Comparison of ENCODE assay signal across 8 cellular contexts in genomic region chr3:118628704-118629341, GRCh38.
DNase-seq lines count a peak whose midpoint lies in the region; FAIRE-seq and TF ChIP-seq lines count a peak whose summit lies in the region.

No MANE protein-coding gene starts in this region.

- CTCF ChIA-PET in activated naive CD4-positive, alpha-beta T cell treated with anti-CD3 and anti-CD28 coated beads for 36 hours (lab: Charles Lee): no interaction called here

- no peaks in the 10 kb centered on the region for H3K27me3 ChIP-seq in testis

- TF ChIP-seq POLR2A in H54 (IDR thresholded peaks at IDR 0.05; ENCODE audit: low read depth, low read length) (no peak), testis (IDR thresholded peaks at IDR 0.05) (no peak)

- H3K4me1 ChIP-seq in testis: no peaks in the 10 kb centered on the region

- WGBS in testis, 2 donors: 17 to 24% methylated on average over 8 of the region's 8 CpGs

- no peaks in the 10 kb centered on the region for H3K27me3 Mint-ChIP-seq in activated naive CD4-positive, alpha-beta T cell treated with anti-CD3 and anti-CD28 coated beads for 36 hours (ENCODE audit: low read depth)

- peak; percentile 80 for FAIRE-seq in H54 (lab: Jason Lieb, UNC)

- H3K36me3 Mint-ChIP-seq in activated naive CD4-positive, alpha-beta T cell treated with anti-CD3 and anti-CD28 coated beads for 36 hours (ENCODE audit: low read depth): no peaks in the 10 kb centered on the region

- peaks cover 1% of the 10 kb centered on the region for H3K9me3 Mint-ChIP-seq in activated naive CD4-positive, alpha-beta T cell treated with anti-CD3 and anti-CD28 coated beads for 36 hours

- no peaks in the 10 kb centered on the region for H3K36me3 ChIP-seq in testis (ENCODE audit: low read depth, missing control alignments)

- H3K27ac ChIP-seq in testis: no peak overlapping the region

- H3K4me3 Mint-ChIP-seq in activated naive CD4-positive, alpha-beta T cell treated with anti-CD3 and anti-CD28 coated beads for 36 hours: no peak overlapping the region

- H3K4me1 Mint-ChIP-seq in activated naive CD4-positive, alpha-beta T cell treated with anti-CD3 and anti-CD28 coated beads for 36 hours (ENCODE audit: low read depth): no peaks in the 10 kb centered on the region

- no peak overlapping the region for H3K4me3 ChIP-seq in Jurkat, Clone E6-1 (ENCODE audit: low read length)
- no peak overlapping the region for H3K4me3 ChIP-seq in testis

- no peak overlapping the region for H3K27ac Mint-ChIP-seq in activated naive CD4-positive, alpha-beta T cell treated with anti-CD3 and anti-CD28 coated beads for 36 hours

- intact Hi-C loops in activated naive CD4-positive, alpha-beta T cell treated with anti-CD3 and anti-CD28 coated beads for 36 hours (cut with micrococcal nuclease): loop anchor here (1.0 to 5.0 kb wide), 3 partner anchors 188 to 1857 kb away; no protein-coding TSS in a partner anchor
- intact Hi-C loops in testis (cut with DNase I; ENCODE audit: low total_unique reads): no loop called here

- DNase-seq in activated naive CD4-positive, alpha-beta T cell treated with anti-CD3 and anti-CD28 coated beads for 36 hours: peak; percentile 38
- no peak for DNase-seq in activated naive CD4-positive, alpha-beta T cell treated with anti-CD3 and anti-CD28 coated beads, Interleukin-2, amount 50 U/mL, for 16 hours
- DNase-seq in H54 (ENCODE audit: insufficient read length, low spot score) (peak; percentile 34), OCI-M1 (lab: John Stamatoyannopoulos, UW) (peak; percentile 85), cerebellum (ENCODE audit: low spot score) (peak; percentile 28), left kidney (ENCODE audit: low read depth, low spot score) (peak; percentile 91), testis (peak; percentile 91)
- peak; percentile 88 for DNase-seq in Jurkat, Clone E6-1 (ENCODE audit: low read depth, low spot score)

- no peaks in the 10 kb centered on the region for H3K9me3 ChIP-seq in testis

- peak; percentile 76 to 85 (median 80) for TF ChIP-seq CTCF in testis (IDR thresholded peaks at IDR 0.05)
